In the genomic region with DNA sequence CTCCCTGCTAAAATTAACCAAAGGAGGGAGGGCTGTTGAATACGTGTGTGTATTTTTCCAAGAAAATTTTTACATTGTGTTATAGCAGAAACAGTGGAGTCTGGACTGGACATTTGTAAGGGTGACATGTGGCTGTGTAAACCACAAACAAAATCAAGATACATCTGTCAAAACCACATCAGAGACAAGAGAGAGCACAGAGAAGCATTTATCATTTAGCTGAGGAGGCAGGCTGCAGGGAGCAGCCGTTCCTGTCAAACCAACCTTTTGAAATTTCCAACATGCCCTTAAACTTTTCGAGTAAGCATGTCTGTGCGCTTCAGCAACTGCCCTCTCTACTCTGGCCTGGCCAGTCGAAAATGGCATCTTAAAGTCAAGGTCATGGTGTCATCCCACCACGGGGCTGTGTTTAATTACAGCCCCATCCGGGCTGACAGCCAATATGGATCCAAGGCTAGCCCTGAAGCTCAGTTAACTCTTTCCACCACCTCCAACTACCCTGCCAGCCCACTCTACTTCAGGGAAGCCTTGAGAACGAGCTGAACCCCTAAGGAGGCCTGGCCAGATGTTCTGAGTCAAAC, we compare ENCODE assay signal across 1 cellular context.
TF ChIP-seq lines count a peak whose summit lies in the region.

No MANE protein-coding gene starts in this region.

TF ChIP-seq in WTC11, 78 proteins besides CTCF, POLR2A, EP300 and RAD21 (continued from another document):
- TF ChIP-seq AR (CRISPR knock-in tag; IDR thresholded peaks at IDR 0.05) = no peak
- TF ChIP-seq CDX4 (CRISPR knock-in tag; IDR thresholded peaks at IDR 0.05; ENCODE audit: borderline replicate concordance) = no peak
- TF ChIP-seq USF2 (CRISPR knock-in tag; IDR thresholded peaks at IDR 0.05) = no peak
- TF ChIP-seq ETV6 (CRISPR knock-in tag; IDR thresholded peaks at IDR 0.05) = no peak
- no peak for TF ChIP-seq PRDM15 (CRISPR knock-in tag; IDR thresholded peaks at IDR 0.05)
- TF ChIP-seq CREM (CRISPR knock-in tag; IDR thresholded peaks at IDR 0.05) = no peak
- TF ChIP-seq, protein P1, sequence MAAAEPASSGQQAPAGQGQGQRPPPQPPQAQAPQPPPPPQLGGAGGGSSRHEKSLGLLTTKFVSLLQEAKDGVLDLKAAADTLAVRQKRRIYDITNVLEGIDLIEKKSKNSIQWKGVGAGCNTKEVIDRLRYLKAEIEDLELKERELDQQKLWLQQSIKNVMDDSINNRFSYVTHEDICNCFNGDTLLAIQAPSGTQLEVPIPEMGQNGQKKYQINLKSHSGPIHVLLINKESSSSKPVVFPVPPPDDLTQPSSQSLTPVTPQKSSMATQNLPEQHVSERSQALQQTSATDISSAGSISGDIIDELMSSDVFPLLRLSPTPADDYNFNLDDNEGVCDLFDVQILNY (CRISPR knock-in tag; IDR thresholded peaks at IDR 0.05) = no peak
- TF ChIP-seq, protein P2, sequence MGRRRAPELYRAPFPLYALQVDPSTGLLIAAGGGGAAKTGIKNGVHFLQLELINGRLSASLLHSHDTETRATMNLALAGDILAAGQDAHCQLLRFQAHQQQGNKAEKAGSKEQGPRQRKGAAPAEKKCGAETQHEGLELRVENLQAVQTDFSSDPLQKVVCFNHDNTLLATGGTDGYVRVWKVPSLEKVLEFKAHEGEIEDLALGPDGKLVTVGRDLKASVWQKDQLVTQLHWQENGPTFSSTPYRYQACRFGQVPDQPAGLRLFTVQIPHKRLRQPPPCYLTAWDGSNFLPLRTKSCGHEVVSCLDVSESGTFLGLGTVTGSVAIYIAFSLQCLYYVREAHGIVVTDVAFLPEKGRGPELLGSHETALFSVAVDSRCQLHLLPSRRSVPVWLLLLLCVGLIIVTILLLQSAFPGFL (CRISPR knock-in tag; IDR thresholded peaks at IDR 0.05; ENCODE audit: borderline replicate concordance) = no peak
